ENCODE assay signal across 19 cellular contexts in genomic region chr9:87152206-87152605, GRCh38.
"Had no signal": no experiment of that assay in that cellular context is flagged by ENCODE, and none has a peak within 500 bp of the region (broad histone marks: within the 10 kb centered on the region; RNA-seq: fewer than 3 reads in every experiment).

No MANE protein-coding gene starts in this region.

- H3K36me3 ChIP-seq: gastrocnemius medialis, left ventricle myocardium inferior, lower lobe of right lung had no signal

- DNase-seq: effector CD4-positive, alpha-beta T cell; endodermal cell; gastrocnemius medialis; kidney; left cardiac atrium; left ventricle myocardium inferior; lower lobe of right lung; midbrain; psoas muscle; retina; stimulated activated CD4-positive, alpha-beta T cell treated with anti-CD3 and anti-CD28 coated beads, Interleukin-2, amount 100 ng/mL, for 24 hours; stimulated activated CD4-positive, alpha-beta T cell treated with anti-CD3 and anti-CD28 coated beads, Interleukin-4, amount 100 ng/mL, for 4 hours; stimulated activated naive B cell treated with anti-CD40 and anti-IgM and Interleukin-4, amounts not matched to agents 10 μg/mL and 1 μg/mL and 100 μg/mL, for 72 hours; stimulated activated naive CD8-positive, alpha-beta T cell treated with anti-CD3 and anti-CD28 coated beads, Interleukin-15, amount 100 ng/mL, for 72 hours; trophoblast cell had no signal

- H3K27ac ChIP-seq: coronary artery, gastrocnemius medialis, left ventricle myocardium inferior, lower lobe of right lung, parathyroid adenoma, psoas muscle had no signal

- H3K4me3 Mint-ChIP-seq: endodermal cell; memory B cell; natural killer cell treated with Interleukin-12 subunit alpha and Interleukin-12 subunit beta and Interleukin-15 and Interleukin-18, amount 100 ng/mL, for 72 hours; stimulated activated naive B cell treated with anti-CD40 and anti-IgM and Interleukin-4, amounts not matched to agents 10 μg/mL and 1 μg/mL and 100 μg/mL, for 72 hours; stimulated activated naive CD8-positive, alpha-beta T cell treated with anti-CD3 and anti-CD28 coated beads, Interleukin-15, amount 100 ng/mL, for 72 hours had no signal

- H3K4me1 ChIP-seq: parathyroid adenoma had no signal

- H3K27ac Mint-ChIP-seq: endodermal cell; memory B cell; natural killer cell treated with Interleukin-12 subunit alpha and Interleukin-12 subunit beta and Interleukin-15 and Interleukin-18, amount 100 ng/mL, for 72 hours; stimulated activated naive B cell treated with anti-CD40 and anti-IgM and Interleukin-4, amounts not matched to agents 10 μg/mL and 1 μg/mL and 100 μg/mL, for 72 hours had no signal

- H3K27me3 ChIP-seq: gastrocnemius medialis had no signal

- H3K4me3 ChIP-seq: coronary artery, gastrocnemius medialis, left ventricle myocardium inferior, lower lobe of right lung, psoas muscle had no signal

- H3K4me1 Mint-ChIP-seq: memory B cell had no signal

- H3K36me3 Mint-ChIP-seq: natural killer cell treated with Interleukin-12 subunit alpha and Interleukin-12 subunit beta and Interleukin-15 and Interleukin-18, amount 100 ng/mL, for 72 hours had no signal

- H3K9me3 Mint-ChIP-seq: natural killer cell treated with Interleukin-12 subunit alpha and Interleukin-12 subunit beta and Interleukin-15 and Interleukin-18, amount 100 ng/mL, for 72 hours; stimulated activated naive CD8-positive, alpha-beta T cell treated with anti-CD3 and anti-CD28 coated beads, Interleukin-15, amount 100 ng/mL, for 72 hours had no signal

- H3K9me3 ChIP-seq: gastrocnemius medialis, lower lobe of right lung, psoas muscle had no signal
